In the genomic region with DNA sequence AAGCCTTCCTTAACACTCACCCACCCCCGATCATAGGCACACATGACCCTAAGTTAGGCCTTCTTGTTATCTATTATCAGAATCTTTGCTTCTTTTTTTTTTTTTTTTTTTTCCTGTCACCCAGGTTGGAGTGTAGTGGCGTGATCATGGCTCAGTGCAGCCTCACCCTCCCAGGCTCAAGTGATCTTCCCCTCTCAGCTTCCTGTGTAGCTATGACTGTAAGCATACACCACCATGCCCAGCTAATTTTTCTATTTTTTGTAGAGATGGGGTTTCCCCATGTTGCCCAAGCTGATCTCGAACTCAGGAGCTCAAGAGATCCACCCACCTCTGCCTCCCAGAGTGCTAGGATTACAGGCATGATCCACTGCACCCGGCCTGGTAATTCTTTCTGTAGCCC, we compare ENCODE assay signal across 23 cellular contexts.
"Had no signal": no experiment of that assay in that cellular context is flagged by ENCODE, and none has a peak within 500 bp of the region (broad histone marks: within the 10 kb centered on the region; RNA-seq: fewer than 3 reads in every experiment).

No MANE protein-coding gene starts in this region.

- H3K27ac Mint-ChIP-seq: activated CD4-positive, alpha-beta T cell treated with anti-CD3 and anti-CD28 coated beads, Interleukin-2, amount 10 ng/mL, durations not matched to agents 24 days and 14 days; activated naive CD4-positive, alpha-beta T cell treated with anti-CD3 and anti-CD28 coated beads for 36 hours; activated naive CD8-positive, alpha-beta T cell; activated T-helper 17 cell treated with anti-CD3 and anti-CD28 coated beads, Interleukin-2, amount 50 U/mL, for 72 hours; T-helper 1 cell treated with Interleukin-12 subunit alpha and Interleukin-12 subunit beta and Interleukin-4 antibody, amounts not matched to agents 30 μg/mL and 1 μg/mL, for 36 hours; WTC11 had no signal

- H3K4me3 Mint-ChIP-seq: activated CD4-positive, alpha-beta T cell treated with anti-CD3 and anti-CD28 coated beads, Interleukin-2, amount 10 ng/mL, durations not matched to agents 24 days and 14 days; activated naive CD4-positive, alpha-beta T cell treated with anti-CD3 and anti-CD28 coated beads for 36 hours; activated naive CD8-positive, alpha-beta T cell; activated T-cell treated with anti-CD3 and anti-CD28 coated beads, Interleukin-2, amount 50 U/mL, for 4 hours; activated T-helper 17 cell treated with anti-CD3 and anti-CD28 coated beads, Interleukin-2, amount 50 U/mL, for 72 hours; T-helper 1 cell treated with Interleukin-12 subunit alpha and Interleukin-12 subunit beta and Interleukin-4 antibody, amounts not matched to agents 30 μg/mL and 1 μg/mL, for 36 hours; WTC11 had no signal

- H3K4me1 Mint-ChIP-seq: activated CD4-positive, alpha-beta T cell treated with anti-CD3 and anti-CD28 coated beads, Interleukin-2, amount 10 ng/mL, durations not matched to agents 24 days and 14 days; activated T-helper 17 cell treated with anti-CD3 and anti-CD28 coated beads, Interleukin-2, amount 50 U/mL, for 72 hours had no signal

- H3K9me3 Mint-ChIP-seq: activated CD4-positive, alpha-beta T cell treated with anti-CD3 and anti-CD28 coated beads, Interleukin-2, amount 10 ng/mL, durations not matched to agents 24 days and 14 days; activated naive CD4-positive, alpha-beta T cell treated with anti-CD3 and anti-CD28 coated beads for 36 hours; activated T-cell treated with anti-CD3 and anti-CD28 coated beads, Interleukin-2, amount 50 U/mL, for 4 hours; activated T-helper 17 cell treated with anti-CD3 and anti-CD28 coated beads, Interleukin-2, amount 50 U/mL, for 72 hours; brain; T-helper 1 cell treated with Interleukin-12 subunit alpha and Interleukin-12 subunit beta and Interleukin-4 antibody, amounts not matched to agents 30 μg/mL and 1 μg/mL, for 36 hours; WTC11 had no signal

- H3K27me3 Mint-ChIP-seq: activated CD4-positive, alpha-beta T cell treated with anti-CD3 and anti-CD28 coated beads, Interleukin-2, amount 10 ng/mL, durations not matched to agents 24 days and 14 days; activated T-helper 17 cell treated with anti-CD3 and anti-CD28 coated beads, Interleukin-2, amount 50 U/mL, for 72 hours; brain had no signal

- H3K36me3 Mint-ChIP-seq: activated naive CD8-positive, alpha-beta T cell; brain; WTC11 had no signal

- DNase-seq: activated CD4-positive, alpha-beta T cell treated with anti-CD3 and anti-CD28 coated beads, Interleukin-2, amount 10 ng/mL, durations not matched to agents 24 days and 14 days; activated CD4-positive, alpha-beta T cell treated with anti-CD3 and anti-CD28 coated beads, Interleukin-2, amount 50 U/mL, for 48 hours; activated CD4-positive, CD25-positive, alpha-beta regulatory T cell treated with anti-CD3 and anti-CD28 coated beads, Interleukin-2, amount 50 U/mL, for 72 hours; activated CD8-positive, alpha-beta memory T cell treated with anti-CD3 and anti-CD28 coated beads for 24 hours; activated gamma-delta T cell; activated naive CD4-positive, alpha-beta T cell treated with anti-CD3 and anti-CD28 coated beads for 36 hours; activated T-cell treated with anti-CD3 and anti-CD28 coated beads, Interleukin-2, amount 50 U/mL, for 4 hours; amygdala; NCI-H1092; NCI-H1417; NCI-H1930; NCI-H510A treated with DMSO at 0.1 percent for 48 hours; NCI-H69; NK-92 treated with Interleukin-12 subunit alpha and Interleukin-12 subunit beta, amount 100 ng/mL, for 24 hours; PC-3; SHP77; SW 1271 had no signal

- ATAC-seq: activated T-cell treated with anti-CD3 and anti-CD28 coated beads, Interleukin-2, amount 50 U/mL, for 4 hours; activated T-helper 17 cell treated with anti-CD3 and anti-CD28 coated beads, Interleukin-2, amount 50 U/mL, for 72 hours; PC-3; SK-N-SH treated with all-trans-retinoic acid at 6 μM for 48 hours had no signal
